ENCODE assay signal across 7 cellular contexts in the genomic region with DNA sequence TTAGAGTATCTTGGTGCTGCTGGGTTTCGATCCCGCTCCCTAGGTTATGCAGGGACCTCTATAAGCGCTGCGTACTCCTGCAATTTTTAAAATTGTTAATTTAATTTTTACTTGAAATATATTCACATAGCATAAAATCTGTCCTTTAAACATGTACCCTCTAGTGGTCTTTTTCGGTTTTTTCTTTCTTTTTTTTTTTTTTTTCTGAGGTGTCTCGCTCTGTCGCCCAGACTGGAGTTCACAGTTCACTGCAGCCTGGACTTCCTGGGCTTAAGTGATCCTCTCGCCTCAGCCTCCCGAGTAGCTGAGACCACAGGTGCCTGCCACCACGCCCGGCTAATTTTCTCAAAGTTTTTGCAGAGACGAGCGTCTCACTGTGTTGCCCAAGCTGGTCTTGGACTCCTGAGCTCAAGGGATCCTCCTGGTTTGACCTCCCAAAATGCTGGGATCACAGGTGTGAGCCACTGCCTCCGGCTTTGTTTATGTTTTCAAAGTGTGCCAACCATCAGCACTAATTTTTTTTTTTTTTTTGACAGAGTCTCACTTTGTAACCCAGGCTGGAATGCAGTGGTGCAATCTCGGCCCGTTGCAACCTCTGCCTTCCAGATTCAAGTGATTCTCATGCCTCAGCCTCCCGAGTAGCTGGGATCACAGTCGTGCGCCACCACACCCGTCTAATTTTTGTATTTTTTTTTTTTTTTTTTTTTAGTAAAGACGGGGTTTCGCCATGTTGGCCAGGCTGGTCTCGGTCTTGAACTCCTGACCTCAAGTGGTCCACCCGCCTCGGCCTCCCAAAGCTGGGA. TPM values are rescaled to one million over a fixed set of nuclear protein-coding genes. Genes with fewer than 3 reads are reported as not detected.
DNase-seq lines count a peak whose midpoint lies in the region; ATAC-seq, FAIRE-seq and TF ChIP-seq lines count a peak whose summit lies in the region.

No MANE protein-coding gene starts in this region.

- FAIRE-seq in kidney (lab: Jason Lieb, UNC) = no peak

- H3K4me1 ChIP-seq in kidney (ENCODE audit: control insufficient read depth in 1 of 2, insufficient read depth in 1 of 2, low read depth in 1 of 2, low read length in 2 of 2) (peaks cover 0 to 4% of the 10 kb centered on the region in 2 donors), tibial artery (peaks cover 0 to 42% (median 21%) of the 10 kb centered on the region in 4 donors)

- peaks cover 0 to 2% of the 10 kb centered on the region in 2 donors for H3K36me3 ChIP-seq in kidney (ENCODE audit: control insufficient read depth in 1 of 2, insufficient read depth in 2 of 2, low read length in 2 of 2)
- no peaks in the 10 kb centered on the region for H3K36me3 ChIP-seq in tibial artery

- H3K9me3 ChIP-seq in kidney (ENCODE audit: control insufficient read depth in 1 of 2, low read length in 2 of 2) (no peaks in the 10 kb centered on the region), tibial artery (no peaks in the 10 kb centered on the region)

- H3K27me3 Mint-ChIP-seq in activated naive CD8-positive, alpha-beta T cell treated with anti-CD3 and anti-CD28 coated beads, Interleukin-2, amount 50 U/mL, for 24 hours = no peaks in the 10 kb centered on the region

- H3K27me3 ChIP-seq in tibial artery = no peaks in the 10 kb centered on the region

- H3K4me3 Mint-ChIP-seq in activated naive CD8-positive, alpha-beta T cell treated with anti-CD3 and anti-CD28 coated beads, Interleukin-2, amount 50 U/mL, for 24 hours = peak overlapping the region; percentile 92

- peaks cover 51% of the 10 kb centered on the region for H3K4me1 Mint-ChIP-seq in activated naive CD8-positive, alpha-beta T cell treated with anti-CD3 and anti-CD28 coated beads, Interleukin-2, amount 50 U/mL, for 24 hours

- H3K9me3 Mint-ChIP-seq in activated naive CD8-positive, alpha-beta T cell treated with anti-CD3 and anti-CD28 coated beads, Interleukin-2, amount 50 U/mL, for 24 hours = no peaks in the 10 kb centered on the region

- ATAC-seq in GM19351 (IDR thresholded peaks at IDR 0.05; ENCODE audit: unreplicated experiment) (peak; percentile 20), HG03159 (IDR thresholded peaks at IDR 0.05; ENCODE audit: unreplicated experiment) (peak; percentile 19), HG02763 (IDR thresholded peaks at IDR 0.05; ENCODE audit: unreplicated experiment) (no peak)
- peak; percentile 12 for ATAC-seq in activated naive CD8-positive, alpha-beta T cell treated with anti-CD3 and anti-CD28 coated beads, Interleukin-2, amount 50 U/mL, for 24 hours

- H3K9ac ChIP-seq in kidney (ENCODE audit: low read length in 2 of 2) = peak overlapping the region in 1 of 2 donors; percentile 12

- no peak for TF ChIP-seq CTCF in kidney (IDR thresholded peaks at IDR 0.05; ENCODE audit: borderline replicate concordance, extremely low read depth, insufficient read depth)
- TF ChIP-seq CTCF in tibial artery (IDR thresholded peaks at IDR 0.05) = peak in 1 of 2 experiments; percentile 35

- H3K4me3 ChIP-seq in kidney (ENCODE audit: low read length in 2 of 2) (peak overlapping the region; percentile 58 to 80), tibial artery (peak overlapping the region; percentile 81 to 84)

- peak overlapping the region; percentile 90 for H3K27ac Mint-ChIP-seq in activated naive CD8-positive, alpha-beta T cell treated with anti-CD3 and anti-CD28 coated beads, Interleukin-2, amount 50 U/mL, for 24 hours

- no peak for DNase-seq in activated naive CD8-positive, alpha-beta T cell treated with anti-CD3 and anti-CD28 coated beads, Interleukin-2, amount 50 U/mL, for 24 hours
- DNase-seq in kidney (no peak), tibial artery (no peak), GF-D8 (lab: John Stamatoyannopoulos, UW) (no peak)

- peaks cover 23% of the 10 kb centered on the region for H3K36me3 Mint-ChIP-seq in activated naive CD8-positive, alpha-beta T cell treated with anti-CD3 and anti-CD28 coated beads, Interleukin-2, amount 50 U/mL, for 24 hours (ENCODE audit: low read depth)

- H3K27ac ChIP-seq in kidney (ENCODE audit: low read depth in 2 of 2, low read length in 2 of 2) (peak overlapping the region in 1 of 2 donors; percentile 23), tibial artery (peak overlapping the region in 1 of 2 donors; percentile 94)

- intact Hi-C loops in kidney (cut with DNase I) = no loop called here
- intact Hi-C loops in tibial artery (cut with DNase I; ENCODE audit: low total_unique reads) = no loop called here

RNA-seq across cellular contexts. Expression of gene MOB1A, which starts 0.6 kb away (rescaled TPM):
- 117 TPM for total RNA-seq in kidney
- polyA plus RNA-seq in kidney (ENCODE audit: insufficient read depth, low read depth, low replicate concordance) = 36.2 TPM

RNA-seq across cellular contexts. Expression of gene MTHFD2, which starts 19.2 kb away (rescaled TPM):
- 69.6 TPM for total RNA-seq in kidney
- 19.0 TPM for polyA plus RNA-seq in kidney (ENCODE audit: insufficient read depth, low read depth, low replicate concordance)

RNA-seq across cellular contexts. Expression of gene BOLA3, which starts 31.6 kb away (rescaled TPM):
- total RNA-seq in kidney = 28.1 TPM
- 155 TPM for polyA plus RNA-seq in kidney (ENCODE audit: insufficient read depth, low read depth, low replicate concordance)
